8 cellular contexts compared by ENCODE assay signal in the genomic region with DNA sequence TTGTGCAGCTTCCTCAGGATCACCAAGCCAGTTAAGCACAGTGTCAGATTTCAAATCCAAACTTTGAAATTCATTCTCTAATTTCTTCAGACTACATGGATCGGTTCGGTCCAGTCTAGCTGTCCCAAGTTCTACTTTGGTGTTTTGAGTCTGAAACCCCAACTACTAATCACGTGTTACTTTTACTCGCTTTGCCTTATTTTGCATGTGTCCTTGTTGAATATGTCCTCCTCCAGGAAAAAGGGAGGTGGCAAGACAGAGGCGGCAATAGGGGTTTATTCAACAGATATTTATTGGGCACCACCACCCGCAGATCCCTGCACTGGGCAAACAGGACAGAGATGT. TPM values are rescaled to one million over a fixed set of nuclear protein-coding genes. Genes with fewer than 3 reads are reported as not detected.
DNase-seq lines count a peak whose midpoint lies in the region; ATAC-seq, FAIRE-seq and TF ChIP-seq lines count a peak whose summit lies in the region.

No MANE protein-coding gene starts in this region.

- H3K79me2 ChIP-seq in fibroblast of lung (ENCODE audit: control insufficient read depth, insufficient read depth, low read length), result no peaks in the 10 kb centered on the region

- no peak overlapping the region for H3K9ac ChIP-seq in fibroblast of lung (ENCODE audit: insufficient read depth, low read length)

- H3K4me3 ChIP-seq in SJCRH30 (peak overlapping the region; percentile 61), fibroblast of lung (replicated peaks in 1 of 4; ENCODE audit: control extremely low read depth in 1 of 4, insufficient read depth in 1 of 4, low read depth in 3 of 4, low read length in 4 of 4) (peak overlapping the region; percentile 51 to 85 (median 64)), psoas muscle (peak overlapping the region; percentile 66)

- DNase-seq in SJCRH30 (peak in 1 of 2 experiments; percentile 24), fibroblast of lung (ENCODE audit: low read depth in 2 of 2) (peak; percentile 22 to 40), psoas muscle (no peak), NCI-H2107 (lab: John Stamatoyannopoulos, UW) (no peak)
- DNase-seq in effector CD8-positive, alpha-beta T cell (lab: John Stamatoyannopoulos, UW), result no peak

- H3K9me3 ChIP-seq in SJCRH30 (replicated peaks) (no peaks in the 10 kb centered on the region), fibroblast of lung (ENCODE audit: control insufficient read depth, insufficient read depth, low read depth, low read length) (no peaks in the 10 kb centered on the region), psoas muscle (no peaks in the 10 kb centered on the region)

- H3K36me3 ChIP-seq in SJCRH30 (no peaks in the 10 kb centered on the region), fibroblast of lung (ENCODE audit: control insufficient read depth, insufficient read depth, low read length) (no peaks in the 10 kb centered on the region), psoas muscle (ENCODE audit: insufficient read depth in 1 of 2, low read depth in 1 of 2) (no peaks in the 10 kb centered on the region)

- 0 to 1% (median 1%) methylated on average over 6 of the region's 6 CpGs for WGBS in psoas muscle, 3 donors

- FAIRE-seq in G401.6 (lab: Jason Lieb, UNC), result peak; percentile 19

- H3K4me1 ChIP-seq in SJCRH30 (peaks cover 27% of the 10 kb centered on the region), fibroblast of lung (ENCODE audit: control insufficient read depth, extremely low read depth, insufficient read depth, low read length) (peaks cover 14% of the 10 kb centered on the region), psoas muscle (peaks cover 8% of the 10 kb centered on the region)

- H2AFZ ChIP-seq in fibroblast of lung (ENCODE audit: low read length), result peak overlapping the region; percentile 78

- ATAC-seq in psoas muscle, result peak in 1 of 4 donors; percentile 45
- ATAC-seq in HG02571 (IDR thresholded peaks at IDR 0.05; ENCODE audit: unreplicated experiment), result no peak
- ATAC-seq in GM18909 (IDR thresholded peaks at IDR 0.05; ENCODE audit: poor library complexity, unreplicated experiment), result no peak

- TF ChIP-seq CTCF in fibroblast of lung (conservative IDR thresholded peaks at IDR 0.05 in 1 of 2, IDR thresholded peaks at IDR 0.05 in 1 of 2; ENCODE audit: low read depth in 1 of 2, low read length in 2 of 2) (no peak), psoas muscle (IDR thresholded peaks at IDR 0.05) (no peak)

- H3K27ac ChIP-seq in SJCRH30 (peak overlapping the region; percentile 31), fibroblast of lung (ENCODE audit: insufficient read depth, low read length) (no peak overlapping the region), psoas muscle (peak overlapping the region; percentile 6)

- H4K20me1 ChIP-seq in fibroblast of lung (ENCODE audit: control insufficient read depth, extremely low read depth, insufficient read depth, low read length), result no peaks in the 10 kb centered on the region

- H3K4me2 ChIP-seq in fibroblast of lung (ENCODE audit: extremely low read depth, insufficient read depth, low read length), result peak overlapping the region; percentile 86

- H3K27me3 ChIP-seq in SJCRH30, result no peaks in the 10 kb centered on the region
- no peaks in the 10 kb centered on the region for H3K27me3 ChIP-seq in fibroblast of lung (ENCODE audit: control insufficient read depth, insufficient read depth, low read length)
- no peaks in the 10 kb centered on the region for H3K27me3 ChIP-seq in psoas muscle (ENCODE audit: insufficient read depth in 3 of 3, low read length in 2 of 3)

- intact Hi-C loops in psoas muscle (cut with DNase I), result no loop called here

RNA-seq across cellular contexts. Expression of a gene that starts 0.5 kb away (rescaled TPM):
- total RNA-seq in SJCRH30 (2014; rRNA removed; shearing (Covaris generic)), result 7.0 and 7.2 TPM in 2 replicates
- total RNA-seq in fibroblast of lung (6.6 and 14.1 TPM in 2 replicates), psoas muscle (1 to 10 TPM in 3 of 4 donors, under 1 TPM in 1; 0.84 to 5.9 (median 1.8) TPM)
- polyA plus RNA-seq in fibroblast of lung (13.7 and 25.9 TPM in 2 replicates), psoas muscle (under 1 TPM; 0.04 to 0.38 (median 0.16) TPM)
- polyA plus RNA-seq in fibroblast of lung (2012), result 5.8 and 13.3 TPM in 2 replicates
- polyA minus RNA-seq in fibroblast of lung (ENCODE audit: low replicate concordance), result 16.2 and 29.8 TPM in 2 replicates

RNA-seq across cellular contexts. Expression of a gene that starts 39.1 kb away (rescaled TPM):
- total RNA-seq in SJCRH30 (2014; rRNA removed; shearing (Covaris generic)), result 14.0 and 14.1 TPM in 2 replicates
- total RNA-seq in fibroblast of lung, result 12.2 and 15.9 TPM in 2 replicates
- polyA plus RNA-seq in fibroblast of lung, result 15.2 and 15.5 TPM in 2 replicates
- 12.1 and 12.4 TPM in 2 replicates for polyA plus RNA-seq in fibroblast of lung (2012)
- 3.9 and 4.7 TPM in 2 replicates for polyA minus RNA-seq in fibroblast of lung (ENCODE audit: low replicate concordance)
- total RNA-seq in psoas muscle, result 10 to 100 TPM in 3 of 4 donors, 1 to 10 TPM in 1; 6.2 to 20.6 (median 18.3) TPM
- polyA plus RNA-seq in psoas muscle, result 10 to 100 TPM in 2 of 3 donors, 1 to 10 TPM in 1; 8.8 to 15.9 (median 11.0) TPM

Comparison
In these comparisons a context has a peak if more than half of its experiments do, and no peak if none do; other contexts are left out.
1. DNase-seq: peak in fibroblast of lung (2 of 2); none in psoas muscle (0 of 2), effector CD8-positive, alpha-beta T cell (single experiment) and NCI-H2107 (single experiment).
2. Peak in every context shown above with its lines, with median percentiles within 50 percentile points of each other: H3K4me3 ChIP-seq.